Comparison of ENCODE assay signal across 18 cellular contexts in the genomic region with DNA sequence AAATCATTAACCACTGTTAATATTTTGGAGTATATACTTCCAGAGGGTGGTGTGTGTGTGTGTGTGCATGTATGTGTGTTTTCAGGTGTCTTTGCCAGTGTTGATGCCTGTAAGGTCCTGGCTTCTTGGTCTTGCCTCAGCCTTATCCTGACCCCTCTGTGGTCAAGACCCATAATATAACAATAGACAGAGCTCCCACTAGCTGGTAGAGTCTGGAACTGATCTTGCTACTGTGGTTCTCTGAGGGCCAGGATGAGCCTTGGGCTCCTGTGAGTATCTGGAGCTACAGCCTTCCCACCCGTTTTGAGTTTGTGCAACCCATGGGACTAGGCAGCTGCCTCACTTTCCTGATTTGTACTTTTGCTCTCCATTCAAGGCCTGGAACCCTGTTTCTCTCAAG.
DNase-seq lines count a peak whose midpoint lies in the region; ATAC-seq, FAIRE-seq and TF ChIP-seq lines count a peak whose summit lies in the region.
"Had no signal": no experiment of that assay in that cellular context is flagged by ENCODE, and none has a peak within 500 bp of the region (broad histone marks: within the 10 kb centered on the region; RNA-seq: fewer than 3 reads in every experiment).

No MANE protein-coding gene starts in this region.

- no peak overlapping the region for H4K8ac ChIP-seq in IMR-90 (ENCODE audit: low read depth in 2 of 2, low read length in 2 of 2)

- DNase-seq in NCI-H748 (lab: John Stamatoyannopoulos, UW; ENCODE audit: unreplicated experiment): peak; percentile 24
- no peak for DNase-seq in NCI-H748 treated with DMSO at 0.1 percent for 48 hours (lab: John Stamatoyannopoulos, UW)
- no peak for DNase-seq in IMR-90
- no peak for DNase-seq in K562 (ENCODE audit: extremely low read depth in 1 of 4, low spot score in 3 of 4)
- peak; percentile 15 for DNase-seq in iPS-NIHi7 (ENCODE audit: extremely low spot score)
- no peak for DNase-seq in stimulated activated CD8-positive, alpha-beta memory T cell treated with anti-CD3 and anti-CD28 coated beads, Interleukin-4, amount 100 ng/mL, for 48 hours
- DNase-seq in DMS114 treated with DMSO at 0.1 percent for 48 hours (lab: John Stamatoyannopoulos, UW; ENCODE audit: unreplicated experiment): no peak
- DNase-seq: CD8-positive, alpha-beta T cell; DMS 273 treated with DMSO at 0.1 percent for 48 hours; GDM1; HCEC 1CT had no signal

- H3K9me3 ChIP-seq in IMR-90 (ENCODE audit: control insufficient read depth, insufficient read depth, low read length): no peaks in the 10 kb centered on the region
- H3K9me3 ChIP-seq in K562 (replicated peaks; ENCODE audit: control insufficient read depth, insufficient read depth, low read depth, low read length): no peaks in the 10 kb centered on the region
- H3K9me3 ChIP-seq: BLaER1 treated with 17β-estradiol and CSF1 and Interleukin-3, amounts not matched to agents 10 nM and 100 nM had no signal

- peak overlapping the region; percentile 1 for H2AK9ac ChIP-seq in IMR-90 (replicated peaks; ENCODE audit: low read depth, low read length, poor library complexity)

- no peak for TF ChIP-seq EP300 in K562 (IDR thresholded peaks at IDR 0.05; ENCODE audit: low read length)

- dilution Hi-C loops in IMR-90 (cut with HindIII; ENCODE audit: low sequenced_read_pairs, unreplicated experiment): no loop called here

- H3K36me3 ChIP-seq in IMR-90 (ENCODE audit: control insufficient read depth, insufficient read depth, low read length) (no peaks in the 10 kb centered on the region), K562 (ENCODE audit: control insufficient read depth, insufficient read depth, low read length) (no peaks in the 10 kb centered on the region)
- H3K36me3 ChIP-seq: BLaER1 treated with 17β-estradiol and CSF1 and Interleukin-3, amounts not matched to agents 10 nM and 100 nM had no signal

- in situ Hi-C loops in IMR-90 (cut with MboI; ENCODE audit: low sequenced_read_pairs): no loop called here
- in situ Hi-C loops in K562 (cut with MboI): no loop called here

- H3K9me1 ChIP-seq in IMR-90 (ENCODE audit: insufficient read depth, low read length): no peaks in the 10 kb centered on the region
- no peaks in the 10 kb centered on the region for H3K9me1 ChIP-seq in K562 (ENCODE audit: control insufficient read depth, insufficient read depth, low read length)

- CTCF ChIA-PET in IMR-90 (lab: Yijun Ruan, JAX): no interaction called here
- CTCF ChIA-PET in K562 (lab: Yijun Ruan, JAX; ENCODE audit: low intra/inter-chr PET ratio): no interaction called here

- no peak overlapping the region for H3K23ac ChIP-seq in IMR-90 (ENCODE audit: low read depth, low read length)

- no peak overlapping the region for H2BK120ac ChIP-seq in IMR-90 (ENCODE audit: low read depth, low read length)

- H3K14ac ChIP-seq in IMR-90 (replicated peaks; ENCODE audit: low read depth, low read length): no peak overlapping the region

- no peak overlapping the region for H3K4me3 ChIP-seq in IMR-90 (ENCODE audit: insufficient read depth, low read depth, low read length)
- no peak overlapping the region for H3K4me3 ChIP-seq in K562
- H3K4me3 ChIP-seq: BLaER1 treated with 17β-estradiol and CSF1 and Interleukin-3, amounts not matched to agents 10 nM and 100 nM; GM23338 had no signal

- H3K27ac ChIP-seq in IMR-90 (ENCODE audit: insufficient read depth, low read length) (no peak overlapping the region), K562 (ENCODE audit: extremely low read depth, low read depth, low read length) (no peak overlapping the region)
- H3K27ac ChIP-seq: BLaER1 treated with 17β-estradiol and CSF1 and Interleukin-3, amounts not matched to agents 10 nM and 100 nM had no signal

- H3K4me2 ChIP-seq in IMR-90 (ENCODE audit: low read depth, low read length) (no peak overlapping the region), K562 (ENCODE audit: insufficient read depth, low read length) (no peak overlapping the region)
- H3K4me2 ChIP-seq: BLaER1 treated with 17β-estradiol and CSF1 and Interleukin-3, amounts not matched to agents 10 nM and 100 nM; GM23338 had no signal

- no peak for TF ChIP-seq CTCF in IMR-90 (conservative IDR thresholded peaks at IDR 0.05; ENCODE audit: low read depth, low read length)
- no peak for TF ChIP-seq CTCF in K562 (IDR thresholded peaks at IDR 0.05 in 2 of 3, conservative IDR thresholded peaks at IDR 0.05 in 1 of 3; ENCODE audit: insufficient read depth in 2 of 3, low read depth in 1 of 3, low read length in 3 of 3)

- H4K91ac ChIP-seq in IMR-90 (ENCODE audit: insufficient read depth, low read depth, low read length): no peak overlapping the region

- no peak overlapping the region for H3K4ac ChIP-seq in IMR-90 (ENCODE audit: low read depth, low read length)

- intact Hi-C loops in IMR-90 (cut with micrococcal nuclease): no loop called here
- intact Hi-C loops in K562 (cut with micrococcal nuclease): no loop called here

- no peak overlapping the region for H2BK5ac ChIP-seq in IMR-90 (ENCODE audit: low read depth, low read length, poor library complexity, severe bottlenecking)

- POLR2A ChIA-PET in IMR-90 (lab: Charles Lee; ENCODE audit: unreplicated experiment) (no interaction called here), K562 (lab: Yijun Ruan, JAX) (no interaction called here)

- BruUV-seq in IMR-90 (replicated peaks; lab: Mats Ljungman, UMichigan): no TSS peak
- no TSS peak for BruUV-seq in K562 (replicated peaks; lab: Mats Ljungman, UMichigan)

- TF ChIP-seq RAD21 in IMR-90 (IDR thresholded peaks at IDR 0.05; ENCODE audit: low read length): no peak
- no peak for TF ChIP-seq RAD21 in K562 (CRISPR knock-in tag; conservative IDR thresholded peaks at IDR 0.05 in 1 of 2, IDR thresholded peaks at IDR 0.05 in 1 of 2)

- no peak overlapping the region for H2AK5ac ChIP-seq in IMR-90 (ENCODE audit: low read depth, low read length)

- H3K56ac ChIP-seq in IMR-90 (ENCODE audit: extremely low read depth, insufficient read depth, low read length): no peak overlapping the region

- no peaks in the 10 kb centered on the region; the same call in 1 of the 2 replicates for H3K27me3 ChIP-seq in IMR-90 (ENCODE audit: control insufficient read depth, insufficient read depth, low read length)
- H3K27me3 ChIP-seq in K562 (ENCODE audit: control insufficient read depth in 2 of 2, insufficient read depth in 2 of 2, low read length in 2 of 2): no peaks in the 10 kb centered on the region; a peak in 1 of 5 replicates
- H3K27me3 ChIP-seq: BLaER1 treated with 17β-estradiol and CSF1 and Interleukin-3, amounts not matched to agents 10 nM and 100 nM had no signal

- TF ChIP-seq POLR2A in IMR-90 (IDR thresholded peaks at IDR 0.05; ENCODE audit: low read depth, low read length): no peak
- no peak for TF ChIP-seq POLR2A in K562 (conservative IDR thresholded peaks at IDR 0.05)

- no CpG with 5 or more reads among the region's 1 CpG for WGBS in IMR-90 (ENCODE audit: extremely low coverage in 2 of 2, insufficient read length in 1 of 2), 2 experiments
- 0% methylated on average over 1 of the region's 1 CpG for WGBS in K562 (ENCODE audit: insufficient coverage, low coverage, missing lambda C conversion rate)

- no peaks in the 10 kb centered on the region for H3K79me1 ChIP-seq in IMR-90 (ENCODE audit: low read depth in 1 of 2, low read length in 2 of 2)

- H3K18ac ChIP-seq in IMR-90 (ENCODE audit: low read depth, low read length): no peak overlapping the region

- H3K4me1 ChIP-seq in IMR-90 (ENCODE audit: control insufficient read depth, insufficient read depth, low read length) (peaks cover 2% of the 10 kb centered on the region; the same call in 1 of the 2 replicates), K562 (replicated peaks in 1 of 2; ENCODE audit: control insufficient read depth in 2 of 2, insufficient read depth in 2 of 2, low read length in 2 of 2) (no peaks in the 10 kb centered on the region)
- H3K4me1 ChIP-seq: BLaER1 treated with 17β-estradiol and CSF1 and Interleukin-3, amounts not matched to agents 10 nM and 100 nM had no signal

- H2BK15ac ChIP-seq in IMR-90 (ENCODE audit: low read depth, low read length): no peak overlapping the region

- no peak overlapping the region for H2AFZ ChIP-seq in IMR-90 (replicated peaks; ENCODE audit: low read length, poor library complexity)
- H2AFZ ChIP-seq in K562 (ENCODE audit: low read depth, low read length): no peak overlapping the region
- H2AFZ ChIP-seq: GM23338 had no signal

- no peak overlapping the region for H4K5ac ChIP-seq in IMR-90 (ENCODE audit: low read depth, low read length)

- H2BK20ac ChIP-seq in IMR-90 (ENCODE audit: low read depth, low read length): no peak overlapping the region

- no peak for FAIRE-seq in K562 (lab: Jason Lieb, UNC)
- FAIRE-seq: GM12892, GM18507, H54, HepG2 had no signal

- ATAC-seq in IMR-90 (ENCODE audit: low read depth) (no peak), K562 (peak; percentile 58), HG02571 (IDR thresholded peaks at IDR 0.05; ENCODE audit: unreplicated experiment) (no peak)
- ATAC-seq: CD8-positive, alpha-beta T cell; GM23338; HepG2 had no signal

- no peaks in the 10 kb centered on the region for H4K20me1 ChIP-seq in IMR-90 (ENCODE audit: insufficient read depth, low read length)
- H4K20me1 ChIP-seq in K562 (replicated peaks; ENCODE audit: control insufficient read depth, insufficient read depth, low read length): no peaks in the 10 kb centered on the region
- H4K20me1 ChIP-seq: BLaER1 treated with 17β-estradiol and CSF1 and Interleukin-3, amounts not matched to agents 10 nM and 100 nM had no signal

- no peak overlapping the region for H3K9ac ChIP-seq in IMR-90 (ENCODE audit: low read depth, low read length)
- H3K9ac ChIP-seq in K562 (ENCODE audit: insufficient read depth in 1 of 2, low read depth in 2 of 2, low read length in 2 of 2): no peak overlapping the region
- H3K9ac ChIP-seq: BLaER1 treated with 17β-estradiol and CSF1 and Interleukin-3, amounts not matched to agents 10 nM and 100 nM had no signal

- no peaks in the 10 kb centered on the region for H3K79me2 ChIP-seq in K562 (ENCODE audit: control insufficient read depth, insufficient read depth, low read length)

TF ChIP-seq in IMR-90, 13 proteins besides CTCF, POLR2A, EP300 and RAD21 (continues in another document):
- TF ChIP-seq SMC3 (IDR thresholded peaks at IDR 0.05; ENCODE audit: low read depth, low read length) (no peak), RFX5 (IDR thresholded peaks at IDR 0.05; ENCODE audit: low read depth, low read length) (no peak), CHD1 (IDR thresholded peaks at IDR 0.05; ENCODE audit: low read depth, low read length) (no peak), MAFK (IDR thresholded peaks at IDR 0.05; ENCODE audit: low read depth, low read length) (no peak), MAZ (IDR thresholded peaks at IDR 0.05; ENCODE audit: borderline replicate concordance, low read depth, low read length) (no peak), BHLHE40 (IDR thresholded peaks at IDR 0.05; ENCODE audit: low read depth, low read length) (no peak)

TF ChIP-seq in K562, 482 proteins besides CTCF, POLR2A, EP300 and RAD21:
- TF ChIP-seq ESRRA (IDR thresholded peaks at IDR 0.05; ENCODE audit: borderline replicate concordance, low read depth): no peak

Comparison
In these comparisons a context has a peak if more than half of its experiments do, and no peak if none do; other contexts are left out.
1. DNase-seq: peak in NCI-H748 (single experiment) and iPS-NIHi7 (single experiment); none in NCI-H748 treated with DMSO at 0.1 percent for 48 hours (single experiment), IMR-90 (single experiment), K562 (0 of 4), stimulated activated CD8-positive, alpha-beta memory T cell treated with anti-CD3 and anti-CD28 coated beads, Interleukin-4, amount 100 ng/mL, for 48 hours (single experiment) and DMS114 treated with DMSO at 0.1 percent for 48 hours (single experiment).